In genomic region chrX:41956027-41956426, GRCh38 we compare ENCODE assay signal across 16 cellular contexts.
"Had no signal": no experiment of that assay in that cellular context is flagged by ENCODE, and none has a peak within 500 bp of the region (broad histone marks: within the 10 kb centered on the region; RNA-seq: fewer than 3 reads in every experiment).

No MANE protein-coding gene starts in this region.

- H3K4me3 ChIP-seq: gastrocnemius medialis, heart right ventricle, lung, pancreas, thoracic aorta had no signal

- H3K27me3 ChIP-seq: brain microvascular endothelial cell, gastrocnemius medialis had no signal

- H3K9me3 Mint-ChIP-seq: activated naive CD8-positive, alpha-beta T cell treated with anti-CD3 and anti-CD28 coated beads, Interleukin-2, amount 10 ng/mL, durations not matched to agents 7 days and 5 days; stimulated activated effector memory CD8-positive, alpha-beta T cell treated with anti-CD3 and anti-CD28 coated beads, Interleukin-12 subunit alpha, Interleukin-12 subunit beta, amount 100 ng/mL, for 72 hours had no signal

- H3K4me1 Mint-ChIP-seq: naive B cell; stimulated activated effector memory CD8-positive, alpha-beta T cell treated with anti-CD3 and anti-CD28 coated beads, Interleukin-12 subunit alpha, Interleukin-12 subunit beta, amount 100 ng/mL, for 72 hours had no signal

- H3K9me3 ChIP-seq: gastrocnemius medialis, heart right ventricle, pancreas, thoracic aorta had no signal

- H3K27ac ChIP-seq: brain microvascular endothelial cell, gastrocnemius medialis, heart right ventricle, pancreas, thoracic aorta had no signal

- H3K27me3 Mint-ChIP-seq: activated naive CD8-positive, alpha-beta T cell treated with anti-CD3 and anti-CD28 coated beads, Interleukin-2, amount 10 ng/mL, durations not matched to agents 7 days and 5 days; naive B cell had no signal

- FAIRE-seq: pancreas, TTC549 had no signal

- H3K27ac Mint-ChIP-seq: activated naive CD8-positive, alpha-beta T cell treated with anti-CD3 and anti-CD28 coated beads, Interleukin-2, amount 10 ng/mL, durations not matched to agents 7 days and 5 days; naive B cell; stimulated activated effector memory CD8-positive, alpha-beta T cell treated with anti-CD3 and anti-CD28 coated beads, Interleukin-12 subunit alpha, Interleukin-12 subunit beta, amount 100 ng/mL, for 72 hours had no signal

- H3K4me3 Mint-ChIP-seq: activated naive CD8-positive, alpha-beta T cell treated with anti-CD3 and anti-CD28 coated beads, Interleukin-2, amount 10 ng/mL, durations not matched to agents 7 days and 5 days; naive B cell; stimulated activated effector memory CD8-positive, alpha-beta T cell treated with anti-CD3 and anti-CD28 coated beads, Interleukin-12 subunit alpha, Interleukin-12 subunit beta, amount 100 ng/mL, for 72 hours had no signal

- DNase-seq: activated naive CD4-positive, alpha-beta T cell; activated naive CD8-positive, alpha-beta T cell treated with anti-CD3 and anti-CD28 coated beads, Interleukin-2, amount 10 ng/mL, durations not matched to agents 7 days and 5 days; brain microvascular endothelial cell; cortex of kidney; effector memory CD4-positive, alpha-beta T cell; gastrocnemius medialis; heart right ventricle; left colon; naive B cell; pancreas; stimulated activated CD4-positive, alpha-beta T cell treated with anti-CD3 and anti-CD28 coated beads, Interleukin-12 subunit alpha, Interleukin-12 subunit beta, amount 100 ng/mL, for 4 hours; T-helper 2 cell had no signal

- H3K4me1 ChIP-seq: gastrocnemius medialis, heart right ventricle, pancreas had no signal

- H3K36me3 Mint-ChIP-seq: activated naive CD8-positive, alpha-beta T cell treated with anti-CD3 and anti-CD28 coated beads, Interleukin-2, amount 10 ng/mL, durations not matched to agents 7 days and 5 days; naive B cell; stimulated activated effector memory CD8-positive, alpha-beta T cell treated with anti-CD3 and anti-CD28 coated beads, Interleukin-12 subunit alpha, Interleukin-12 subunit beta, amount 100 ng/mL, for 72 hours had no signal

- H3K36me3 ChIP-seq: brain microvascular endothelial cell, gastrocnemius medialis, heart right ventricle, pancreas, thoracic aorta had no signal
